Comparison of ENCODE assay signal across 16 cellular contexts in the genomic region with DNA sequence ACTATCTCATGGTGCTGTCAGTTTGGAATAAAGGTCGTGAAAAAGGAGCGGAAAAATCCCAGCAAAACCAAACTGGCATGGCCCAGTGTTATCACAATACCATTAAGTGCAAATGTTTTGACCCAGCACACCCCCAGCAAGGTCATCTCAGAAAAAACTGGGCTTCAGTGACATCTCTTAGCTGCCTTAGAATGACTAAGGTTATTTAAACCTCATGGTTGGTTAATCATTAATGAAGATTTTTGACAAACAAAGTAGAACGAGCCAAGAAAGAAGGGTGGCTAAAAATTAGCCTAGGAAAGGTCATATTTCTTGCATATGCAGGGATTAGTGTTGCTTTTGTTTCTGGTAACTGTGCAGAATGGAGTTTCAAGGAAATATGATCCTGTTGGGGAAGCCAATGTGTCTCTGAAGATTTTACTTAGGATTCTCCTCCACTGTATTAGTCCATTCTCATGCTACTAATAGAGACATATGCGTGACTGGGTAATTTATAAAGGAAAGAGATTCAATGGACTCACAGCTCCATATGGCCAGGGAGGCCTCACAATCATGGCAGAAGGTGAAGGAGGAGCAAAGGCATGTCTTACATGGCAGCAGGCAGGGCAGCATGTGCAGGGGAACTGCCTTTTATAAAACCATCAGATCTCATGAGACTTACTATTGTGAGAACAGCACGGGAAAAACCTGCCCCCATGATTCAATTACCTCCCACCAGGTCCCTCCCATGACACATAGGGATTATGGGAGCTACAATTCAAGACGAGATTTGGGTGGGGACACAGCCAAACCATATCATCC.
DNase-seq lines count a peak whose midpoint lies in the region; ATAC-seq and TF ChIP-seq lines count a peak whose summit lies in the region.
"Had no signal": no experiment of that assay in that cellular context is flagged by ENCODE, and none has a peak within 500 bp of the region (broad histone marks: within the 10 kb centered on the region; RNA-seq: fewer than 3 reads in every experiment).

No MANE protein-coding gene starts in this region.

- DNase-seq in SW480 (ENCODE audit: low spot score) (peak; percentile 16), left lung (no peak), type B pancreatic cell (ENCODE audit: extremely low spot score, unreplicated experiment) (no peak), iPS-NIHi7 (ENCODE audit: extremely low spot score) (no peak), osteoblast (ENCODE audit: insufficient read length, low spot score, missing footprints) (no peak), NCI-H510A treated with DMSO at 0.1 percent for 48 hours (lab: John Stamatoyannopoulos, UW) (no peak)
- DNase-seq: activated CD4-positive, alpha-beta T cell treated with anti-CD3 and anti-CD28 coated beads for 1 hour; activated naive CD4-positive, alpha-beta T cell treated with anti-CD3 and anti-CD28 coated beads, Interleukin-2, amount 10 ng/mL, durations not matched to agents 7 days and 5 days; C1 segment of cervical spinal cord; heart right ventricle; left cardiac atrium; MV-4-11; NCI-H2081 treated with DMSO at 0.1 percent for 48 hours had no signal

- H3K9me3 Mint-ChIP-seq in type B pancreatic cell, result peaks cover 10% of the 10 kb centered on the region
- H3K9me3 Mint-ChIP-seq: dendritic cell treated with granulocyte-macrophage colony-stimulating factor and Interleukin-4, amounts not matched to agents 40 ng/mL and 50 ng/mL, for 4 days; natural killer cell treated with Interleukin-12 subunit alpha and Interleukin-12 subunit beta and Interleukin-15 and Interleukin-18, amount 100 ng/mL, for 72 hours had no signal

- H3K4me3 Mint-ChIP-seq in type B pancreatic cell, result peak overlapping the region; percentile 40
- H3K4me3 Mint-ChIP-seq: activated naive CD4-positive, alpha-beta T cell treated with anti-CD3 and anti-CD28 coated beads, Interleukin-2, amount 10 ng/mL, durations not matched to agents 7 days and 5 days; dendritic cell treated with granulocyte-macrophage colony-stimulating factor and Interleukin-4, amounts not matched to agents 40 ng/mL and 50 ng/mL, for 4 days; natural killer cell treated with Interleukin-12 subunit alpha and Interleukin-12 subunit beta and Interleukin-15 and Interleukin-18, amount 100 ng/mL, for 72 hours had no signal

- no peak overlapping the region for H3K4me2 ChIP-seq in osteoblast (ENCODE audit: insufficient read depth, low read length)

- H3K27ac ChIP-seq in left lung, result no peak overlapping the region
- H3K27ac ChIP-seq in osteoblast (ENCODE audit: low read depth, low read length), result no peak overlapping the region
- H3K27ac ChIP-seq: heart right ventricle had no signal

- H3K27me3 Mint-ChIP-seq in type B pancreatic cell, result no peaks in the 10 kb centered on the region

- H4K20me1 ChIP-seq in osteoblast (ENCODE audit: insufficient read depth, low read length), result no peaks in the 10 kb centered on the region

- peaks cover 23% of the 10 kb centered on the region for H3K36me3 Mint-ChIP-seq in type B pancreatic cell
- H3K36me3 Mint-ChIP-seq: natural killer cell treated with Interleukin-12 subunit alpha and Interleukin-12 subunit beta and Interleukin-15 and Interleukin-18, amount 100 ng/mL, for 72 hours had no signal

- H3K4me1 ChIP-seq in left lung, result no peaks in the 10 kb centered on the region
- H3K4me1 ChIP-seq in osteoblast (ENCODE audit: insufficient read depth, low read length), result no peaks in the 10 kb centered on the region
- H3K4me1 ChIP-seq: heart right ventricle had no signal

- H3K79me2 ChIP-seq in osteoblast (ENCODE audit: insufficient read depth, low read length), result no peaks in the 10 kb centered on the region

- intact Hi-C loops in left lung (cut with DNase I), result no loop called here

- no peak overlapping the region for H3K4me3 ChIP-seq in left lung
- H3K4me3 ChIP-seq in osteoblast (ENCODE audit: insufficient read depth, low read length), result no peak overlapping the region
- H3K4me3 ChIP-seq: heart right ventricle had no signal

- H2AFZ ChIP-seq in osteoblast (ENCODE audit: low read length), result no peak overlapping the region

- no peaks in the 10 kb centered on the region for H3K9me3 ChIP-seq in left lung
- no peaks in the 10 kb centered on the region for H3K9me3 ChIP-seq in osteoblast (ENCODE audit: low read depth, low read length)
- H3K9me3 ChIP-seq: heart right ventricle had no signal

- H3K36me3 ChIP-seq in left lung, result peaks cover 0 to 20% of the 10 kb centered on the region in 2 donors
- H3K36me3 ChIP-seq in osteoblast (ENCODE audit: insufficient read depth, low read length), result no peaks in the 10 kb centered on the region

- ATAC-seq in HG02678 (IDR thresholded peaks at IDR 0.05; ENCODE audit: unreplicated experiment), result peak; percentile 43
- peak; percentile 80 for ATAC-seq in left lung
- ATAC-seq: heart right ventricle, left cardiac atrium had no signal

- H3K27me3 ChIP-seq in left lung, result no peaks in the 10 kb centered on the region
- peaks cover 3% of the 10 kb centered on the region for H3K27me3 ChIP-seq in osteoblast (ENCODE audit: insufficient read depth, low read length)

- H3K4me1 Mint-ChIP-seq in type B pancreatic cell (ENCODE audit: unreplicated experiment), result peaks cover 4% of the 10 kb centered on the region

- H3K27ac Mint-ChIP-seq in type B pancreatic cell, result peak overlapping the region; percentile 77
- H3K27ac Mint-ChIP-seq: activated naive CD4-positive, alpha-beta T cell treated with anti-CD3 and anti-CD28 coated beads, Interleukin-2, amount 10 ng/mL, durations not matched to agents 7 days and 5 days; natural killer cell treated with Interleukin-12 subunit alpha and Interleukin-12 subunit beta and Interleukin-15 and Interleukin-18, amount 100 ng/mL, for 72 hours had no signal

- no peak for TF ChIP-seq CTCF in left lung (IDR thresholded peaks at IDR 0.05)
- no peak for TF ChIP-seq CTCF in type B pancreatic cell (conservative IDR thresholded peaks at IDR 0.05)
- TF ChIP-seq CTCF in osteoblast (IDR thresholded peaks at IDR 0.05; ENCODE audit: extremely low read depth, low read depth, low read length), result no peak
